8 cellular contexts compared by ENCODE assay signal in the genomic region with DNA sequence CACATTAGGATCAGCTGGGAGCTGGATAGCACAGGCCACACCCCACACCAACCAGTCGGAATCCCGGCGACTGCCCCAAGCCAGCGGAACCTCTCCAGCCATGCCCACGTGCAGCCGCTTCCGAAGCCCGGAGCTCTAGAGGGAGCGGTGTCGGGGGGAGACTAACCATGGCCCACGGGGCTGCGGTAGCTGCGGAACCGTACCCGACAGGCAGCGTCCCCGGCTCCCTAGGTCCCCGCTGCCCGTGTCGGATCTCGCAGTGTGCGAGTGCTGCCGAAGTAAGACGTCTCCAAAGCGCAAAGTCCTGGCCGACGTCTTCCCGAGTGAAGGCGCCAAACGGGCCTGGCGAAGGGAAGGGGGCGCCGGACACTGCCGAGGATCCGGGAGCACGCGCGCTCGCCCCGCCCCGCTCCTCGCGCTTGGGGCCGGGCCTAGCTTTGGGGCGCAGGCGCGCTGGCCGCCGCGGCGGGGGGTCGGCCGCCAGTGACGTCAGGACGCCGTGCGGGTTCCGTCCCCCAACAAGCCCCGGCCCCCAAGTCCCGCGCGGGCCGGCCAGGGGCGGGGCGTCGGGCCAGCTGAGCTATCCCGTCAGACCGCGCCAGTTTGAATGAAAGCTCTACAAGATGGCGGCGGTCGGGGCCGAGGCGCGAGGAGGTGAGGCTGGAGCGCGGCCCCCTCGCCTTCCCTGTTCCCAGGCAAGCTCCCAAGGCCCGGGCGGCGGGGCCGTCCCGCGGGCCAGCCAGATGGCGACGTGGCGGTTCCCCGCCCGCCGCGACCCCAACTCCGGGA. TPM values are rescaled to one million over a fixed set of nuclear protein-coding genes. Genes with fewer than 3 reads are reported as not detected.
DNase-seq lines count a peak whose midpoint lies in the region; ATAC-seq and TF ChIP-seq lines count a peak whose summit lies in the region.

A gene with protein sequence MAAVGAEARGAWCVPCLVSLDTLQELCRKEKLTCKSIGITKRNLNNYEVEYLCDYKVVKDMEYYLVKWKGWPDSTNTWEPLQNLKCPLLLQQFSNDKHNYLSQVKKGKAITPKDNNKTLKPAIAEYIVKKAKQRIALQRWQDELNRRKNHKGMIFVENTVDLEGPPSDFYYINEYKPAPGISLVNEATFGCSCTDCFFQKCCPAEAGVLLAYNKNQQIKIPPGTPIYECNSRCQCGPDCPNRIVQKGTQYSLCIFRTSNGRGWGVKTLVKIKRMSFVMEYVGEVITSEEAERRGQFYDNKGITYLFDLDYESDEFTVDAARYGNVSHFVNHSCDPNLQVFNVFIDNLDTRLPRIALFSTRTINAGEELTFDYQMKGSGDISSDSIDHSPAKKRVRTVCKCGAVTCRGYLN (plus strand): TSS at position 601 of the 789 bp plus-strand sequence. CDS start 23 bp downstream, at position 624.

- no peak for TF ChIP-seq CTCF in C4-2B (conservative IDR thresholded peaks at IDR 0.05)

- peak within 1 kb of the TSS; percentile 97 for H3K27ac ChIP-seq in C4-2B

- peak; percentile 88 for ATAC-seq in GM19395 (IDR thresholded peaks at IDR 0.05; ENCODE audit: unreplicated experiment)
- peak; percentile 82 for ATAC-seq in HG03558 (IDR thresholded peaks at IDR 0.05; ENCODE audit: extremely low read depth, unreplicated experiment)
- ATAC-seq in left lobe of liver = peak; percentile 93

- DNase-seq in NCI-H748 (lab: John Stamatoyannopoulos, UW; ENCODE audit: unreplicated experiment) = peak; percentile 93
- DNase-seq in activated CD4-positive, alpha-beta T cell treated with anti-CD3 and anti-CD28 coated beads, Interleukin-2, amount 50 U/mL, for 1 hour = peak; percentile 87
- DNase-seq in cortex of kidney (lab: John Stamatoyannopoulos, UW) = peak; percentile 63
- peak; percentile 96 for DNase-seq in left lobe of liver (ENCODE audit: low spot score)
- DNase-seq in stimulated activated CD4-positive, alpha-beta T cell treated with anti-CD3 and anti-CD28 coated beads, Interleukin-2, amount 100 ng/mL, for 24 hours = peak; percentile 93 to 96

RNA-seq across cellular contexts. Expression of the gene that starts here (rescaled TPM):
- 3.1 TPM for total RNA-seq in left lobe of liver

Comparison
In these comparisons a context has a peak if more than half of its experiments do, and no peak if none do; other contexts are left out.
1. Peak in every context shown above with its lines: DNase-seq, ATAC-seq and H3K27ac ChIP-seq.